9 cellular contexts compared by ENCODE assay signal in genomic region chr4:139509727-139510410, GRCh38. TPM values are rescaled to one million over a fixed set of nuclear protein-coding genes. Genes with fewer than 3 reads are reported as not detected.
DNase-seq lines count a peak whose midpoint lies in the region; ATAC-seq, FAIRE-seq and TF ChIP-seq lines count a peak whose summit lies in the region.
"Had no signal": no experiment of that assay in that cellular context is flagged by ENCODE, and none has a peak within 500 bp of the region (broad histone marks: within the 10 kb centered on the region; RNA-seq: fewer than 3 reads in every experiment).

No MANE protein-coding gene starts in this region.

- peak in 1 of 2 experiments; percentile 28; a peak in 2 of 5 replicates for TF ChIP-seq RAD21 in A549 (conservative IDR thresholded peaks at IDR 0.05 in 1 of 2, IDR thresholded peaks at IDR 0.05 in 1 of 2)

- no peak for TF ChIP-seq EP300 in A549 (IDR thresholded peaks at IDR 0.05)

- ATAC-seq in A549 (peak; percentile 68 to 85; a peak in 4 of 6 replicates), WTC11 (peak; percentile 91), HG02571 (IDR thresholded peaks at IDR 0.05; ENCODE audit: unreplicated experiment) (no peak)
- ATAC-seq: stimulated activated naive B cell treated with anti-CD40 and anti-IgM and Interleukin-4, amounts not matched to agents 10 μg/mL and 1 μg/mL and 100 μg/mL, for 72 hours had no signal

- DNase-seq in A549 (ENCODE audit: low read depth in 1 of 2, low spot score in 1 of 2) (peak in 1 of 2 experiments; percentile 29), GM23248 (peak; percentile 17), WTC11 (ENCODE audit: low spot score) (peak; percentile 47), hepatocyte (ENCODE audit: low spot score) (peak; percentile 46), glomerular visceral epithelial cell (ENCODE audit: extremely low spot score) (no peak), DMS153 treated with DMSO at 0.1 percent for 48 hours (lab: John Stamatoyannopoulos, UW; ENCODE audit: unreplicated experiment) (no peak)
- DNase-seq in T-helper 2 cell treated with Interferon-gamma antibody and Interleukin-4, amounts not matched to agents 5 μg/mL and 100 μg/mL, for 36 hours (ENCODE audit: low spot score) = no peak
- DNase-seq: stimulated activated naive B cell treated with anti-CD40 and anti-IgM and Interleukin-4, amounts not matched to agents 10 μg/mL and 1 μg/mL and 100 μg/mL, for 72 hours had no signal

- H3K27ac Mint-ChIP-seq in WTC11 = no peak overlapping the region; the same call in 1 of the 2 replicates
- no peak overlapping the region for H3K27ac Mint-ChIP-seq in T-helper 2 cell treated with Interferon-gamma antibody and Interleukin-4, amounts not matched to agents 5 μg/mL and 100 μg/mL, for 36 hours
- H3K27ac Mint-ChIP-seq: stimulated activated naive B cell treated with anti-CD40 and anti-IgM and Interleukin-4, amounts not matched to agents 10 μg/mL and 1 μg/mL and 100 μg/mL, for 72 hours had no signal

- CTCF ChIA-PET in A549 (lab: Yijun Ruan, JAX) (interaction anchor here (0.9 to 1.6 kb wide), 6 partner anchors 12 to 142 kb away, joined by 3 to 7 read pairs (median 4); no protein-coding TSS in a partner anchor), WTC11 (lab: Charles Lee) (interaction anchor here (0.6 to 2.8 kb wide), 23 partner anchors 8 to 479 kb away, joined by 3 to 36 read pairs (median 4); partner anchors contain the start of genes RAB33B and SETD7)

- H4K20me1 ChIP-seq in GM23248 (ENCODE audit: insufficient read depth) (no peaks in the 10 kb centered on the region), hepatocyte (ENCODE audit: insufficient read depth, poor library complexity, severe bottlenecking) (no peaks in the 10 kb centered on the region)

- H3K79me2 ChIP-seq in GM23248 (ENCODE audit: insufficient read depth) (no peaks in the 10 kb centered on the region), hepatocyte (no peaks in the 10 kb centered on the region)

- no peak overlapping the region for H3K9ac ChIP-seq in GM23248

- no peak for FAIRE-seq in A549 (lab: Jason Lieb, UNC)

- no peaks in the 10 kb centered on the region for H3K27me3 Mint-ChIP-seq in WTC11 (ENCODE audit: low read depth)
- H3K27me3 Mint-ChIP-seq in T-helper 2 cell treated with Interferon-gamma antibody and Interleukin-4, amounts not matched to agents 5 μg/mL and 100 μg/mL, for 36 hours (ENCODE audit: low read depth) = no peaks in the 10 kb centered on the region
- H3K27me3 Mint-ChIP-seq: stimulated activated naive B cell treated with anti-CD40 and anti-IgM and Interleukin-4, amounts not matched to agents 10 μg/mL and 1 μg/mL and 100 μg/mL, for 72 hours had no signal

- no peak overlapping the region for H3K27ac ChIP-seq in A549
- no peak overlapping the region for H3K27ac ChIP-seq in GM23248
- no peak overlapping the region for H3K27ac ChIP-seq in hepatocyte

- WGBS in A549 (ENCODE audit: missing lambda C conversion rate) = 88% methylated on average over 6 of the region's 6 CpGs
- 83 to 86% methylated on average over 6 of the region's 6 CpGs for WGBS in GM23248 (ENCODE audit: low coverage in 1 of 2, low lambda C conversion rate in 2 of 2, missing lambda C conversion rate in 2 of 2), 2 experiments
- 89% methylated on average over 6 of the region's 6 CpGs for WGBS in hepatocyte (ENCODE audit: low lambda C conversion rate, missing lambda C conversion rate)

- no peaks in the 10 kb centered on the region for H3K9me3 Mint-ChIP-seq in WTC11
- no peaks in the 10 kb centered on the region for H3K9me3 Mint-ChIP-seq in T-helper 2 cell treated with Interferon-gamma antibody and Interleukin-4, amounts not matched to agents 5 μg/mL and 100 μg/mL, for 36 hours
- H3K9me3 Mint-ChIP-seq: stimulated activated naive B cell treated with anti-CD40 and anti-IgM and Interleukin-4, amounts not matched to agents 10 μg/mL and 1 μg/mL and 100 μg/mL, for 72 hours had no signal

- no peak overlapping the region for H3K4me3 Mint-ChIP-seq in WTC11
- no peak overlapping the region for H3K4me3 Mint-ChIP-seq in T-helper 2 cell treated with Interferon-gamma antibody and Interleukin-4, amounts not matched to agents 5 μg/mL and 100 μg/mL, for 36 hours
- H3K4me3 Mint-ChIP-seq: stimulated activated naive B cell treated with anti-CD40 and anti-IgM and Interleukin-4, amounts not matched to agents 10 μg/mL and 1 μg/mL and 100 μg/mL, for 72 hours had no signal

- no peak overlapping the region for H3K4me2 ChIP-seq in A549
- no peak overlapping the region for H3K4me2 ChIP-seq in GM23248 (ENCODE audit: unreplicated experiment)
- H3K4me2 ChIP-seq in hepatocyte = no peak overlapping the region

- H2AFZ ChIP-seq in GM23248 = no peak overlapping the region
- no peak overlapping the region for H2AFZ ChIP-seq in hepatocyte

- peaks cover 15% of the 10 kb centered on the region for H3K4me1 Mint-ChIP-seq in WTC11
- H3K4me1 Mint-ChIP-seq in T-helper 2 cell treated with Interferon-gamma antibody and Interleukin-4, amounts not matched to agents 5 μg/mL and 100 μg/mL, for 36 hours (ENCODE audit: low read depth) = peaks cover 2% of the 10 kb centered on the region
- H3K4me1 Mint-ChIP-seq: stimulated activated naive B cell treated with anti-CD40 and anti-IgM and Interleukin-4, amounts not matched to agents 10 μg/mL and 1 μg/mL and 100 μg/mL, for 72 hours had no signal

- no peaks in the 10 kb centered on the region for H3K9me2 ChIP-seq in GM23248 (ENCODE audit: insufficient read depth)
- H3K9me2 ChIP-seq in hepatocyte (replicated peaks; ENCODE audit: insufficient read depth) = no peaks in the 10 kb centered on the region

- H3K36me3 ChIP-seq in GM23248 (ENCODE audit: low read depth) = peaks cover 47% of the 10 kb centered on the region
- H3K36me3 ChIP-seq in hepatocyte (replicated peaks; ENCODE audit: insufficient read depth, low read depth) = no peaks in the 10 kb centered on the region

- TF ChIP-seq CTCF in A549 (IDR thresholded peaks at IDR 0.05) = peak; percentile 19; the same call in 1 of the 3 replicates
- no peak for TF ChIP-seq CTCF in WTC11 (IDR thresholded peaks at IDR 0.05)
- TF ChIP-seq CTCF in hepatocyte (IDR thresholded peaks at IDR 0.05; ENCODE audit: poor library complexity) = peak; percentile 47

- TF ChIP-seq POLR2A in A549 (IDR thresholded peaks at IDR 0.05; ENCODE audit: low read length) = no peak

- POLR2A ChIA-PET in A549 (lab: Yijun Ruan, JAX) (no interaction called here), WTC11 (lab: Charles Lee) (interaction anchor here (0.5 kb wide), 1 partner anchor 201 kb away, joined by 3 read pairs; no protein-coding TSS in a partner anchor)

- H3K4me1 ChIP-seq in A549 = no peaks in the 10 kb centered on the region
- no peaks in the 10 kb centered on the region for H3K4me1 ChIP-seq in GM23248 (ENCODE audit: insufficient read depth)
- no peaks in the 10 kb centered on the region for H3K4me1 ChIP-seq in hepatocyte (ENCODE audit: insufficient read depth)

- H3K9me3 ChIP-seq in A549 (no peaks in the 10 kb centered on the region), GM23248 (ENCODE audit: low read depth) (no peaks in the 10 kb centered on the region), hepatocyte (ENCODE audit: low read depth) (no peaks in the 10 kb centered on the region)

- no peaks in the 10 kb centered on the region for H3F3A ChIP-seq in GM23248 (ENCODE audit: insufficient read depth)

- H3K4me3 ChIP-seq in A549 = no peak overlapping the region
- H3K4me3 ChIP-seq in GM23248 = no peak overlapping the region
- H3K4me3 ChIP-seq in hepatocyte = no peak overlapping the region

- in situ Hi-C loops in GM23248 (cut with MboI) = no loop called here

- no peaks in the 10 kb centered on the region for H3K27me3 ChIP-seq in GM23248 (replicated peaks; ENCODE audit: insufficient read depth)
- H3K27me3 ChIP-seq in hepatocyte = no peaks in the 10 kb centered on the region

- H3K36me3 Mint-ChIP-seq in WTC11 = peaks cover 3% of the 10 kb centered on the region; the same call in 1 of the 2 replicates
- H3K36me3 Mint-ChIP-seq in T-helper 2 cell treated with Interferon-gamma antibody and Interleukin-4, amounts not matched to agents 5 μg/mL and 100 μg/mL, for 36 hours (ENCODE audit: low read depth) = peaks cover 22% of the 10 kb centered on the region

TF ChIP-seq in A549, 52 proteins besides CTCF, POLR2A, EP300 and RAD21:
- no peak for TF ChIP-seq RCOR1 (IDR thresholded peaks at IDR 0.05; ENCODE audit: low read depth, low read length)
- TF ChIP-seq GATA3 (IDR thresholded peaks at IDR 0.05; ENCODE audit: borderline replicate concordance) = no peak
- TF ChIP-seq SMC3 (IDR thresholded peaks at IDR 0.05) = no peak

TF ChIP-seq in WTC11, 78 proteins besides CTCF, POLR2A, EP300 and RAD21 (continues in another document):
- TF ChIP-seq SMAD3 (CRISPR knock-in tag; IDR thresholded peaks at IDR 0.05; ENCODE audit: borderline replicate concordance) = 0 out of 2 replicates have a peak, but pooled peaks have one; percentile 39

RNA-seq across cellular contexts. Expression of gene SETD7, which starts 46.1 kb away (rescaled TPM):
- polyA plus RNA-seq in A549 (2011; rRNA removed) = 30.6 and 41.3 TPM in 2 replicates
- 9.1 and 12.1 TPM in 2 replicates for polyA plus RNA-seq in A549 (2012; cell fraction: cytosol; rRNA removed)
- 5.3 and 12.2 TPM in 2 replicates for polyA plus RNA-seq in A549 (2012; cell fraction: nucleus; rRNA removed)
- polyA plus RNA-seq in A549 (2017; fragmentation: RNase III; extraction: RNeasy Plus Mini Kit Qiagen cat#74134 plus additional on column Dnase treatment) = 39.1 to 43.4 TPM (median 39.3 TPM) in 3 replicates
- 41.5 and 42.8 TPM in 2 replicates for polyA minus RNA-seq in A549 (2011; rRNA and poly(A)+ RNA removed)
- total RNA-seq in GM23248 (2014; rRNA removed; shearing (Covaris generic)) = 82.5 and 101 TPM in 2 replicates
- 31.6 and 34.0 TPM in 2 replicates for polyA plus RNA-seq in GM23248 (2016; fragmentation: Nextera tagmentation; extraction: Ambion mirVana)
- total RNA-seq in WTC11 (2021) = 4.6 to 5.6 TPM (median 4.9 TPM) in 3 replicates
- total RNA-seq in hepatocyte = 26.2 and 27.6 TPM in 2 replicates
- polyA plus RNA-seq in hepatocyte = 7.3 and 13.3 TPM in 2 replicates

RNA-seq across cellular contexts. Expression of gene RAB33B, which starts 55.9 kb away (rescaled TPM):
- 5.4 and 5.9 TPM in 2 replicates for polyA plus RNA-seq in A549 (2011; rRNA removed)
- 1.7 and 2.4 TPM in 2 replicates for polyA plus RNA-seq in A549 (2012; cell fraction: cytosol; rRNA removed)
- 2.3 and 2.5 TPM in 2 replicates for polyA plus RNA-seq in A549 (2012; cell fraction: nucleus; rRNA removed)
- polyA plus RNA-seq in A549 (2017; fragmentation: RNase III; extraction: RNeasy Plus Mini Kit Qiagen cat#74134 plus additional on column Dnase treatment) = 2.5 to 2.8 TPM (median 2.8 TPM) in 3 replicates
- 2.8 and 3.7 TPM in 2 replicates for polyA minus RNA-seq in A549 (2011; rRNA and poly(A)+ RNA removed)
- 13.2 and 15.2 TPM in 2 replicates for total RNA-seq in GM23248 (2014; rRNA removed; shearing (Covaris generic))
- 10.2 and 11.6 TPM in 2 replicates for polyA plus RNA-seq in GM23248 (2016; fragmentation: Nextera tagmentation; extraction: Ambion mirVana)
- total RNA-seq in WTC11 (2021) = 5.7 to 7.5 TPM (median 6.5 TPM) in 3 replicates
- 13.5 and 16.2 TPM in 2 replicates for total RNA-seq in hepatocyte
- polyA plus RNA-seq in hepatocyte = 4.5 and 6.9 TPM in 2 replicates

Comparison
In these comparisons a context has a peak if more than half of its experiments do, and no peak if none do; other contexts are left out.
1. DNase-seq: peak in GM23248 (single experiment), WTC11 (single experiment) and hepatocyte (single experiment); none in glomerular visceral epithelial cell (single experiment), T-helper 2 cell treated with Interferon-gamma antibody and Interleukin-4, amounts not matched to agents 5 μg/mL and 100 μg/mL, for 36 hours (single experiment) and DMS153 treated with DMSO at 0.1 percent for 48 hours (single experiment).
2. Of the 8 proteins assayed by ChIP-seq in both WTC11 and A549: peak only in WTC11: none; only in A549: CTCF; in both: none; in neither: 7.